ENCODE assay signal across 16 cellular contexts in genomic region chr3:73746610-73747009, GRCh38.
"Had no signal": no experiment of that assay in that cellular context is flagged by ENCODE, and none has a peak within 500 bp of the region (broad histone marks: within the 10 kb centered on the region; RNA-seq: fewer than 3 reads in every experiment).

No MANE protein-coding gene starts in this region.

- H3K27me3 ChIP-seq: body of pancreas, esophagus squamous epithelium, left lung, pancreas, stomach had no signal

- H3K27ac ChIP-seq: body of pancreas, left lung, pancreas, stomach had no signal

- H3K4me3 ChIP-seq: body of pancreas, esophagus squamous epithelium, left lung, pancreas, stomach had no signal

- H3K36me3 Mint-ChIP-seq: activated naive CD4-positive, alpha-beta T cell treated with anti-CD3 and anti-CD28 coated beads, Interleukin-2, amount 50 U/mL, for 24 hours had no signal

- H3K27ac Mint-ChIP-seq: activated B cell treated with CpG ODN at 0.5 μM for 24 hours; activated naive CD4-positive, alpha-beta T cell treated with anti-CD3 and anti-CD28 coated beads, Interleukin-2, amount 50 U/mL, for 24 hours; endodermal cell had no signal

- H3K27me3 Mint-ChIP-seq: activated B cell treated with CpG ODN at 0.5 μM for 24 hours; activated naive CD4-positive, alpha-beta T cell treated with anti-CD3 and anti-CD28 coated beads, Interleukin-2, amount 50 U/mL, for 24 hours had no signal

- H3K9me3 ChIP-seq: body of pancreas, esophagus squamous epithelium, left lung, pancreas, stomach had no signal

- H3K9me3 Mint-ChIP-seq: activated B cell treated with CpG ODN at 0.5 μM for 24 hours; activated naive CD4-positive, alpha-beta T cell treated with anti-CD3 and anti-CD28 coated beads, Interleukin-2, amount 50 U/mL, for 24 hours; endodermal cell; neural crest cell had no signal

- DNase-seq: activated B cell treated with CpG ODN at 0.5 μM for 24 hours; activated CD4-positive, alpha-beta T cell treated with anti-CD3 and anti-CD28 coated beads, Interleukin-2, amount 50 U/mL, for 1 hour; amniotic stem cell; body of pancreas; cerebellar nuclear complex; dermis blood vessel endothelial cell; endodermal cell; esophagus squamous epithelium; head of caudate nucleus; left lung; pancreas; stimulated activated CD4-positive, alpha-beta T cell treated with anti-CD3 and anti-CD28 coated beads, Interleukin-15, amount 100 ng/mL, for 24 hours; stimulated activated CD4-positive, alpha-beta T cell treated with anti-CD3 and anti-CD28 coated beads, Interleukin-4, amount 100 ng/mL, for 4 hours; stomach had no signal

- H3K4me1 ChIP-seq: body of pancreas, left lung, pancreas had no signal

- H3K4me3 Mint-ChIP-seq: activated B cell treated with CpG ODN at 0.5 μM for 24 hours; activated naive CD4-positive, alpha-beta T cell treated with anti-CD3 and anti-CD28 coated beads, Interleukin-2, amount 50 U/mL, for 24 hours; endodermal cell; neural crest cell had no signal

- H3K36me3 ChIP-seq: esophagus squamous epithelium, left lung, pancreas, stomach had no signal

- ATAC-seq: body of pancreas, left lung, pancreas had no signal

- H3K4me1 Mint-ChIP-seq: activated B cell treated with CpG ODN at 0.5 μM for 24 hours; activated naive CD4-positive, alpha-beta T cell treated with anti-CD3 and anti-CD28 coated beads, Interleukin-2, amount 50 U/mL, for 24 hours; endodermal cell; neural crest cell had no signal
